2 cellular contexts compared by ENCODE assay signal in genomic region chr1:72485786-72486185, GRCh38.
TF ChIP-seq lines count a peak whose summit lies in the region.

No MANE protein-coding gene starts in this region.

TF ChIP-seq in IMR-90, 13 proteins besides CTCF, POLR2A, EP300 and RAD21:
- TF ChIP-seq BHLHE40 (IDR thresholded peaks at IDR 0.05; ENCODE audit: low read depth, low read length) (no peak), CHD1 (IDR thresholded peaks at IDR 0.05; ENCODE audit: low read depth, low read length) (no peak), USF2 (IDR thresholded peaks at IDR 0.05; ENCODE audit: low read depth, low read length) (no peak), CEBPB (IDR thresholded peaks at IDR 0.05; ENCODE audit: low read depth, low read length) (no peak), MAZ (IDR thresholded peaks at IDR 0.05; ENCODE audit: borderline replicate concordance, low read depth, low read length) (no peak), RCOR1 (IDR thresholded peaks at IDR 0.05; ENCODE audit: insufficient replicate concordance, low read length) (no peak), MXI1 (IDR thresholded peaks at IDR 0.05; ENCODE audit: borderline replicate concordance, low read depth, low read length) (no peak), FOS (IDR thresholded peaks at IDR 0.05; ENCODE audit: low read depth, low read length) (no peak), ELK1 (IDR thresholded peaks at IDR 0.05; ENCODE audit: borderline replicate concordance, low read depth, low read length) (no peak)

TF ChIP-seq in HepG2, 621 proteins besides CTCF, POLR2A, EP300 and RAD21:
- no peak for TF ChIP-seq CAMTA2 (CRISPR knock-in tag; IDR thresholded peaks at IDR 0.05; ENCODE audit: borderline replicate concordance)
- no peak for TF ChIP-seq NFE2 (CRISPR knock-in tag; IDR thresholded peaks at IDR 0.05)
- no peak for TF ChIP-seq ZNF138 (CRISPR knock-in tag; IDR thresholded peaks at IDR 0.05; ENCODE audit: low read depth)
- TF ChIP-seq ZIK1 (CRISPR knock-in tag; IDR thresholded peaks at IDR 0.05; ENCODE audit: borderline replicate concordance, low read depth) = no peak
- no peak for TF ChIP-seq KDM1A (CRISPR knock-in tag; IDR thresholded peaks at IDR 0.05)
- TF ChIP-seq ZNF550 (CRISPR knock-in tag; IDR thresholded peaks at IDR 0.05; ENCODE audit: borderline replicate concordance) = no peak
- TF ChIP-seq SMARCE1 (IDR thresholded peaks at IDR 0.05; ENCODE audit: borderline replicate concordance) = no peak
